In the genomic region with DNA sequence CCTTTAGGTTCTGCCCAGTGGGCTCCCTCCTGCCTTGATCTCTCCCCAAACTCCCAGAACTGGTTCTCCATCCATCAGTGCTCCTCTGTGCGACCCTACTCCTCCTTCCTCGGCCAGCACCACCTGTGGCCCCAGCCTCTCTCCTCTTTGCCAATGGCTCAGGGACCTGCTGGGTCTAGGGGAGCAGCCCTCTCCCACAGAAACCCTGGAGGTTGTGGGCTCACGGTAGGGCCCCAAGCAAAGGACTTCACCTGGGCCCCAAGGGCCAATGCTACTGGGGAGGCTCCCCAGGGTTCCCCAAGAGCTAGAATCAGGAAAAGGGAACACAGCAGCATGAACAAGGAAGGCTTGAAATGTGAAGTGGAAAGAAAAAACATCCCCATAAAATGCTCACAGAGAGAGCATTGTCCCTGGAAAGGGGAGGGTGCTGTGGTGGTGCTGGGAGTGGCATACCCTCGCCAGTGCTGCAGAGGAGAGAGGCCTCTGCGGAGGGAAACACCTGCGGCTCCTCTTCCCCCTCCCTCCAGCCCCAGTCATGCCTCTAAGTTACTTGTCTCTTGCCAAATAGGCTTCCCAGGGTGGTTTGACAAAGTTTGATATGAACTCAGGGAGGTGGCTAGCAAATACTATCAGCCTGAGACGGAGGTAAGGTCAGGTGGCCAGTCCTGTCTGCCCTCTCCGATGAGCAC, we compare ENCODE assay signal across 1 cellular context.
A peak's percentile ranks its signal among the peaks of the same experiment; 100 is the strongest.
TF ChIP-seq lines count a peak whose summit lies in the region.

No MANE protein-coding gene starts in this region.

TF ChIP-seq in HepG2, 621 proteins besides CTCF, POLR2A, EP300 and RAD21:
- TF ChIP-seq ZNF230 (CRISPR knock-in tag; IDR thresholded peaks at IDR 0.05) (0 out of 2 replicates have a peak, but pooled peaks have one; percentile 3), ZNF792 (CRISPR knock-in tag; IDR thresholded peaks at IDR 0.05) (no peak)
TF ChIP-seq in HepG2: peak in this region for 1.
